ENCODE assay signal across 26 cellular contexts in genomic region chr3:169053427-169053826, GRCh38.
"Had no signal": no experiment of that assay in that cellular context is flagged by ENCODE, and none has a peak within 500 bp of the region (broad histone marks: within the 10 kb centered on the region; RNA-seq: fewer than 3 reads in every experiment).

No MANE protein-coding gene starts in this region.

- ATAC-seq: left colon; left lung; mucosa of descending colon; naive thymus-derived CD4-positive, alpha-beta T cell; natural killer cell treated with Interleukin-12 subunit alpha and Interleukin-12 subunit beta and Interleukin-15 and Interleukin-18, amount 100 ng/mL, for 72 hours; sciatic nerve; stimulated activated naive B cell treated with anti-CD40 and anti-IgM and Interleukin-4, amounts not matched to agents 10 μg/mL and 1 μg/mL and 100 μg/mL, for 72 hours; stimulated activated naive CD8-positive, alpha-beta T cell treated with anti-CD3 and anti-CD28 coated beads, Interleukin-15, Interleukin-2, amounts not matched to agents 100 U/mL and 50 U/mL, for 24 hours; upper lobe of right lung had no signal

- H3K27ac Mint-ChIP-seq: memory B cell; naive thymus-derived CD4-positive, alpha-beta T cell; natural killer cell treated with Interleukin-12 subunit alpha and Interleukin-12 subunit beta and Interleukin-15 and Interleukin-18, amount 100 ng/mL, for 72 hours; progenitor cell of endocrine pancreas; stimulated activated naive B cell treated with anti-CD40 and anti-IgM and Interleukin-4, amounts not matched to agents 10 μg/mL and 1 μg/mL and 100 μg/mL, for 72 hours had no signal

- H2AFZ ChIP-seq: hepatocyte had no signal

- H3K4me1 ChIP-seq: heart right ventricle, left lung, right atrium auricular region, spleen, stomach, testis, thyroid gland, upper lobe of right lung had no signal

- H3K4me1 Mint-ChIP-seq: memory B cell; naive thymus-derived CD4-positive, alpha-beta T cell; stimulated activated naive B cell treated with anti-CD40 and anti-IgM and Interleukin-4, amounts not matched to agents 10 μg/mL and 1 μg/mL and 100 μg/mL, for 72 hours had no signal

- H3K4me3 ChIP-seq: heart right ventricle, hepatocyte, left lung, lung, mucosa of descending colon, ovary, right atrium auricular region, skin epidermis, spleen, stomach, testis, thyroid gland, upper lobe of right lung had no signal

- H3K4me3 Mint-ChIP-seq: memory B cell; naive thymus-derived CD4-positive, alpha-beta T cell; natural killer cell treated with Interleukin-12 subunit alpha and Interleukin-12 subunit beta and Interleukin-15 and Interleukin-18, amount 100 ng/mL, for 72 hours; stimulated activated naive B cell treated with anti-CD40 and anti-IgM and Interleukin-4, amounts not matched to agents 10 μg/mL and 1 μg/mL and 100 μg/mL, for 72 hours had no signal

- H3K36me3 Mint-ChIP-seq: memory B cell; naive thymus-derived CD4-positive, alpha-beta T cell; natural killer cell treated with Interleukin-12 subunit alpha and Interleukin-12 subunit beta and Interleukin-15 and Interleukin-18, amount 100 ng/mL, for 72 hours; stimulated activated naive B cell treated with anti-CD40 and anti-IgM and Interleukin-4, amounts not matched to agents 10 μg/mL and 1 μg/mL and 100 μg/mL, for 72 hours had no signal

- H3K27me3 ChIP-seq: heart right ventricle, hepatocyte, left lung, ovary, right atrium auricular region, spleen, stomach, testis, thyroid gland, upper lobe of right lung had no signal

- H3K79me2 ChIP-seq: hepatocyte had no signal

- DNase-seq: heart right ventricle; kidney; left colon; left lung; midbrain; mucosa of descending colon; naive thymus-derived CD4-positive, alpha-beta T cell; ovary; spleen; stimulated activated CD4-positive, alpha-beta T cell treated with anti-CD3 and anti-CD28 coated beads, Interleukin-2, amount 100 ng/mL, for 48 hours; stimulated activated CD4-positive, alpha-beta T cell treated with anti-CD3 and anti-CD28 coated beads, Interleukin-4, amount 100 ng/mL, for 4 hours; stimulated activated CD8-positive, alpha-beta memory T cell treated with anti-CD3 and anti-CD28 coated beads, Interleukin-4, amount 100 ng/mL, for 48 hours; stimulated activated naive B cell treated with anti-CD40 and anti-IgM and Interleukin-4, amounts not matched to agents 10 μg/mL and 1 μg/mL and 100 μg/mL, for 72 hours; stimulated activated naive CD8-positive, alpha-beta T cell treated with anti-CD3 and anti-CD28 coated beads, Interleukin-15, Interleukin-2, amounts not matched to agents 100 U/mL and 50 U/mL, for 24 hours; stomach; testis; upper lobe of right lung had no signal

- H3K36me3 ChIP-seq: heart right ventricle, left lung, ovary, right atrium auricular region, spleen, stomach, thyroid gland, upper lobe of right lung had no signal

- H3K27ac ChIP-seq: hepatocyte, left lung, ovary, right atrium auricular region, skin epidermis, spleen, stomach, testis, thyroid gland, upper lobe of right lung had no signal

- H3K27me3 Mint-ChIP-seq: memory B cell; naive thymus-derived CD4-positive, alpha-beta T cell; natural killer cell treated with Interleukin-12 subunit alpha and Interleukin-12 subunit beta and Interleukin-15 and Interleukin-18, amount 100 ng/mL, for 72 hours; stimulated activated naive B cell treated with anti-CD40 and anti-IgM and Interleukin-4, amounts not matched to agents 10 μg/mL and 1 μg/mL and 100 μg/mL, for 72 hours had no signal

- H3K9me3 ChIP-seq: heart right ventricle, left lung, mucosa of descending colon, ovary, right atrium auricular region, spleen, stomach, testis, thyroid gland, upper lobe of right lung had no signal

- H3K4me2 ChIP-seq: hepatocyte had no signal

- H3K9me3 Mint-ChIP-seq: stimulated activated naive B cell treated with anti-CD40 and anti-IgM and Interleukin-4, amounts not matched to agents 10 μg/mL and 1 μg/mL and 100 μg/mL, for 72 hours had no signal
